In the genomic region with DNA sequence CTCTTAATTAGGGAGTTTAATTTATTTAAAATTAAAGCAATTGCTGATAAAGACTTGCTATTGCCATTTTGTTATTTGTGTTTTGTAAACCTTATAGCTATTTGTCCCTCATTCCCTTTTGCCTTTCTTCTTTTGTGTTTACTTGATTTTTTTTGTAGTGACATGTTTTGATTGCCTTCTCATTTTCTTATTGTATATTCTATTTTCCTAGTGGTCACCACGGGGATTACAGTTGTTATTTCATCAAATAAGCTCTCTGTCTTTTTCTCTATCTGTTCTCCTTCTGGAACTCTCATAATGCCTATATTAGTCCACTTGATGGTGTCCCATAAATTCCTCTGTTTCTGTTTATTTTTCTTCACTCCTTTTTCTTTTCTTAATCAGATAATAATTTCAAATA, we compare ENCODE assay signal across 18 cellular contexts.
DNase-seq lines count a peak whose midpoint lies in the region; ATAC-seq, FAIRE-seq and TF ChIP-seq lines count a peak whose summit lies in the region.
"Had no signal": no experiment of that assay in that cellular context is flagged by ENCODE, and none has a peak within 500 bp of the region (broad histone marks: within the 10 kb centered on the region; RNA-seq: fewer than 3 reads in every experiment).

No MANE protein-coding gene starts in this region.

- no peaks in the 10 kb centered on the region for H3K36me3 Mint-ChIP-seq in endothelial cell (ENCODE audit: low read depth, unreplicated experiment)
- H3K36me3 Mint-ChIP-seq in stimulated activated memory B cell treated with anti-CD40 and anti-IgM and Interleukin-4, amounts not matched to agents 10 μg/mL and 1 μg/mL and 100 μg/mL, for 72 hours, result peaks cover 12% of the 10 kb centered on the region

- TF ChIP-seq POLR2A in GM12892 (IDR thresholded peaks at IDR 0.05; ENCODE audit: low read depth, low read length), result no peak

- H3K9me3 Mint-ChIP-seq in endothelial cell (ENCODE audit: unreplicated experiment), result no peaks in the 10 kb centered on the region
- peaks cover 5% of the 10 kb centered on the region for H3K9me3 Mint-ChIP-seq in stimulated activated memory B cell treated with anti-CD40 and anti-IgM and Interleukin-4, amounts not matched to agents 10 μg/mL and 1 μg/mL and 100 μg/mL, for 72 hours

- no peaks in the 10 kb centered on the region for H3K36me3 ChIP-seq in cardiac muscle cell
- H3K36me3 ChIP-seq: MG63, right lobe of liver had no signal

- H3K4me1 Mint-ChIP-seq in endothelial cell (ENCODE audit: unreplicated experiment), result peaks cover 4% of the 10 kb centered on the region
- peaks cover 58% of the 10 kb centered on the region for H3K4me1 Mint-ChIP-seq in stimulated activated memory B cell treated with anti-CD40 and anti-IgM and Interleukin-4, amounts not matched to agents 10 μg/mL and 1 μg/mL and 100 μg/mL, for 72 hours

- no peak overlapping the region for H3K27ac Mint-ChIP-seq in endothelial cell (ENCODE audit: unreplicated experiment)
- H3K27ac Mint-ChIP-seq in stimulated activated memory B cell treated with anti-CD40 and anti-IgM and Interleukin-4, amounts not matched to agents 10 μg/mL and 1 μg/mL and 100 μg/mL, for 72 hours, result peak overlapping the region; percentile 89

- TF ChIP-seq CTCF in cardiac muscle cell (IDR thresholded peaks at IDR 0.05; ENCODE audit: low read depth, low read length) (peak; percentile 5), endothelial cell (IDR thresholded peaks at IDR 0.05; ENCODE audit: unreplicated experiment) (peak; percentile 42)

- no peaks in the 10 kb centered on the region for H3K27me3 ChIP-seq in cardiac muscle cell
- H3K27me3 ChIP-seq in right cardiac atrium (ENCODE audit: control insufficient read depth, insufficient read depth), result no peaks in the 10 kb centered on the region
- H3K27me3 ChIP-seq: MG63, right lobe of liver had no signal

- no peak for FAIRE-seq in GM12892 (lab: Jason Lieb, UNC)

- H3K27me3 Mint-ChIP-seq in endothelial cell (ENCODE audit: unreplicated experiment), result no peaks in the 10 kb centered on the region
- no peaks in the 10 kb centered on the region for H3K27me3 Mint-ChIP-seq in stimulated activated memory B cell treated with anti-CD40 and anti-IgM and Interleukin-4, amounts not matched to agents 10 μg/mL and 1 μg/mL and 100 μg/mL, for 72 hours

- DNase-seq in cardiac muscle cell (ENCODE audit: low read depth in 1 of 2, low spot score in 1 of 2), result no peak
- DNase-seq in right cardiac atrium, result no peak
- peak; percentile 55 for DNase-seq in NAMALWA (ENCODE audit: low spot score)
- DNase-seq in endothelial cell (ENCODE audit: low spot score), result no peak
- DNase-seq in caudate nucleus (lab: John Stamatoyannopoulos, UW), result no peak
- DNase-seq in GM12892 (ENCODE audit: insufficient read length), result no peak
- DNase-seq in foreskin melanocyte, result no peak
- DNase-seq: activated CD4-positive, alpha-beta T cell treated with anti-CD3 and anti-CD28 coated beads for 1 hour; activated effector memory CD4-positive, alpha-beta T cell treated with Interleukin-2 at 50 U/mL for 16 hours; Calu3; H7; MG63; NCI-H2081; NCI-H526 treated with DMSO at 0.1 percent for 48 hours; right lobe of liver; stimulated activated CD4-positive, alpha-beta T cell treated with anti-CD3 and anti-CD28 coated beads, Interleukin-1b, Interleukin-23, amount 100 ng/mL, for 48 hours had no signal

- H3K27ac ChIP-seq in cardiac muscle cell, result no peak overlapping the region
- H3K27ac ChIP-seq in right cardiac atrium (ENCODE audit: low read length), result no peak overlapping the region
- no peak overlapping the region for H3K27ac ChIP-seq in caudate nucleus (ENCODE audit: low read depth, low read length)
- H3K27ac ChIP-seq: coronary artery, right lobe of liver had no signal

- H3K4me1 ChIP-seq in cardiac muscle cell (ENCODE audit: low read depth) (no peaks in the 10 kb centered on the region), right cardiac atrium (ENCODE audit: control insufficient read depth, insufficient read depth, low read length) (peaks cover 2% of the 10 kb centered on the region)

- no peak for ATAC-seq in right cardiac atrium
- ATAC-seq in stimulated activated memory B cell treated with anti-CD40 and anti-IgM and Interleukin-4, amounts not matched to agents 10 μg/mL and 1 μg/mL and 100 μg/mL, for 72 hours, result no peak
- ATAC-seq: right lobe of liver had no signal

- WGBS in right cardiac atrium, result 83% methylated on average over 1 of the region's 1 CpG

- no peak overlapping the region for H3K4me3 Mint-ChIP-seq in endothelial cell (ENCODE audit: unreplicated experiment)
- no peak overlapping the region for H3K4me3 Mint-ChIP-seq in stimulated activated memory B cell treated with anti-CD40 and anti-IgM and Interleukin-4, amounts not matched to agents 10 μg/mL and 1 μg/mL and 100 μg/mL, for 72 hours

- H3K9me3 ChIP-seq in cardiac muscle cell (ENCODE audit: low read depth) (no peaks in the 10 kb centered on the region), right cardiac atrium (ENCODE audit: control insufficient read depth, low read length) (no peaks in the 10 kb centered on the region)
- H3K9me3 ChIP-seq: MG63, right lobe of liver had no signal

- intact Hi-C loops in right cardiac atrium (cut with DNase I), result no loop called here

- H3K4me3 ChIP-seq in cardiac muscle cell (no peak overlapping the region), right cardiac atrium (ENCODE audit: low read length) (no peak overlapping the region)
- H3K4me3 ChIP-seq: coronary artery, MG63, right lobe of liver had no signal
